ENCODE assay signal across 22 cellular contexts in genomic region chr15:72180771-72181324, GRCh38. TPM values are rescaled to one million over a fixed set of nuclear protein-coding genes. Genes with fewer than 3 reads are reported as not detected.
"Had no signal": no experiment of that assay in that cellular context is flagged by ENCODE, and none has a peak within 500 bp of the region (broad histone marks: within the 10 kb centered on the region; RNA-seq: fewer than 3 reads in every experiment).

No MANE protein-coding gene starts in this region.

- H3K27me3 ChIP-seq: ascending aorta had no signal

- H3K4me3 Mint-ChIP-seq: activated naive CD8-positive, alpha-beta T cell; central memory CD8-positive, alpha-beta T cell; memory B cell; stimulated activated effector memory CD8-positive, alpha-beta T cell treated with anti-CD3 and anti-CD28 coated beads, Interleukin-12 subunit alpha, Interleukin-12 subunit beta, amount 100 ng/mL, for 72 hours; stimulated activated naive CD8-positive, alpha-beta T cell treated with anti-CD3 and anti-CD28 coated beads, Interleukin-15, amount 100 ng/mL, for 72 hours; T-cell; T-helper 2 cell treated with Interferon-gamma antibody and Interleukin-4, amounts not matched to agents 5 μg/mL and 100 μg/mL, for 36 hours had no signal

- H3K36me3 Mint-ChIP-seq: activated naive CD8-positive, alpha-beta T cell; memory B cell; stimulated activated effector memory CD8-positive, alpha-beta T cell treated with anti-CD3 and anti-CD28 coated beads, Interleukin-12 subunit alpha, Interleukin-12 subunit beta, amount 100 ng/mL, for 72 hours; T-cell had no signal

- H3K4me3 ChIP-seq: adrenal gland, gastroesophageal sphincter, mucosa of descending colon, psoas muscle had no signal

- H3K9me3 ChIP-seq: adrenal gland, ascending aorta, gastroesophageal sphincter, mucosa of descending colon, psoas muscle had no signal

- DNase-seq: activated gamma-delta T cell treated with Interleukin-2 at 50 U/mL for 16 hours; activated T-cell treated with anti-CD3 and anti-CD28 coated beads, Interleukin-2, amount 50 U/mL, for 1 hour; adrenal gland; brain microvascular endothelial cell; left ventricle myocardium superior; mucosa of descending colon; stimulated activated CD4-positive, alpha-beta T cell treated with anti-CD3 and anti-CD28 coated beads, Interleukin-2, amount 100 ng/mL, for 24 hours; stimulated activated naive CD8-positive, alpha-beta T cell treated with anti-CD3 and anti-CD28 coated beads, Interleukin-15, amount 100 ng/mL, for 72 hours; T-cell had no signal

- H3K4me1 Mint-ChIP-seq: central memory CD8-positive, alpha-beta T cell; memory B cell; stimulated activated effector memory CD8-positive, alpha-beta T cell treated with anti-CD3 and anti-CD28 coated beads, Interleukin-12 subunit alpha, Interleukin-12 subunit beta, amount 100 ng/mL, for 72 hours; stimulated activated naive CD8-positive, alpha-beta T cell treated with anti-CD3 and anti-CD28 coated beads, Interleukin-15, amount 100 ng/mL, for 72 hours; T-cell had no signal

- FAIRE-seq: colon, islet of Langerhans, TTC549 had no signal

- H3K9me3 Mint-ChIP-seq: central memory CD8-positive, alpha-beta T cell; memory B cell; stimulated activated effector memory CD8-positive, alpha-beta T cell treated with anti-CD3 and anti-CD28 coated beads, Interleukin-12 subunit alpha, Interleukin-12 subunit beta, amount 100 ng/mL, for 72 hours; stimulated activated naive CD8-positive, alpha-beta T cell treated with anti-CD3 and anti-CD28 coated beads, Interleukin-15, amount 100 ng/mL, for 72 hours; T-cell; T-helper 2 cell treated with Interferon-gamma antibody and Interleukin-4, amounts not matched to agents 5 μg/mL and 100 μg/mL, for 36 hours had no signal

- H3K27ac Mint-ChIP-seq: activated naive CD8-positive, alpha-beta T cell; memory B cell; stimulated activated effector memory CD8-positive, alpha-beta T cell treated with anti-CD3 and anti-CD28 coated beads, Interleukin-12 subunit alpha, Interleukin-12 subunit beta, amount 100 ng/mL, for 72 hours; stimulated activated naive CD8-positive, alpha-beta T cell treated with anti-CD3 and anti-CD28 coated beads, Interleukin-15, amount 100 ng/mL, for 72 hours; T-helper 2 cell treated with Interferon-gamma antibody and Interleukin-4, amounts not matched to agents 5 μg/mL and 100 μg/mL, for 36 hours had no signal

- ATAC-seq: mucosa of descending colon; psoas muscle; stimulated activated effector memory CD8-positive, alpha-beta T cell treated with anti-CD3 and anti-CD28 coated beads, Interleukin-12 subunit alpha, Interleukin-12 subunit beta, amount 100 ng/mL, for 72 hours; stimulated activated naive CD8-positive, alpha-beta T cell treated with anti-CD3 and anti-CD28 coated beads, Interleukin-15, amount 100 ng/mL, for 72 hours; T-cell had no signal

- H3K36me3 ChIP-seq: adrenal gland, ascending aorta, brain microvascular endothelial cell, gastroesophageal sphincter had no signal

- H3K27ac ChIP-seq: adrenal gland, brain microvascular endothelial cell, epithelial cell of prostate, psoas muscle had no signal

RNA-seq across cellular contexts. Expression of gene GRAMD2A, which starts 16.7 kb away (rescaled TPM):
- total RNA-seq: ascending aorta, left ventricle myocardium superior, osteocyte, psoas muscle, T-cell had no signal
